ENCODE assay signal across 35 cellular contexts in the genomic region with DNA sequence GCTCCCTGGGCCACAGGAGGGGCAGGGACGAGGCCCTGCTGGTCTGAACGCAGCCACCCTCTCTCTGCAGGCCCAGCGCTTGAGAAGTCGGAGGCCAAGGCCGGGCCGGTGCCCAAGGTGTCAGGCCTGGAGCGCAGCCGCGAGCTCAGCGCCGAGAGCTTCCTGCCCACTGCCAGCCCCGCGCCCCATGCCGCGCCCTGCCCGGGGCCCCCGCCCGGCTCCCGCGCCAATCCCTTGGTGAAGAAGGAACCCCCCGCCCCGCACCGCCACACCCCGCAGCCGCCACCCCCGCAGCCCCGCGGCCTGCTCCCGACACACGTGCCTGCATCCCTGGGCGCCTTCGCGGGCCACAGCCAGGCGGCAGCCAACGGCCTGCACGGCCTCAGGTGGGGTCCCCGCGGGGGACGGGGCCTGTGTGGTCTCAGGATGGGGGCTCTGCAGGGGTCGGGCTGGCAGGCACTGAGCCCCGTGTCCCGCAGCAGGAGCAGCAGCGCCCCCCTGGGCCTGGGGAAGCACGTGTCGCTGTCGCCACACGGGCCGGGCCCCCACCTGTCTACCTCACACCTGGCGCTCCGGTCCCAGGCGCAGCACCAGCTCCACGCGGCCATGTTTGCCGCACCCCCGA. TPM values are rescaled to one million over a fixed set of nuclear protein-coding genes. Genes with fewer than 3 reads are reported as not detected.
"Had no signal": no experiment of that assay in that cellular context is flagged by ENCODE, and none has a peak within 500 bp of the region (broad histone marks: within the 10 kb centered on the region; RNA-seq: fewer than 3 reads in every experiment).

No MANE protein-coding gene starts in this region.

- ATAC-seq: naive thymus-derived CD4-positive, alpha-beta T cell; natural killer cell treated with Interleukin-12 subunit alpha and Interleukin-12 subunit beta and Interleukin-15 and Interleukin-18, amount 100 ng/mL, for 72 hours; right lobe of liver had no signal

- H3K27ac ChIP-seq: left ventricle myocardium inferior, ovary, right atrium auricular region, right lobe of liver, testis, thyroid gland, transverse colon, upper lobe of left lung, vagina had no signal

- DNase-seq: hypothalamus; kidney; left ventricle myocardium inferior; mesendoderm; naive thymus-derived CD4-positive, alpha-beta T cell; ovary; right lobe of liver; stimulated activated CD4-positive, alpha-beta T cell treated with anti-CD3 and anti-CD28 coated beads, Interleukin-1b, Interleukin-23, amount 100 ng/mL, for 48 hours; stimulated activated CD4-positive, alpha-beta T cell treated with anti-CD3 and anti-CD28 coated beads, Interleukin-2, amount 100 ng/mL, for 48 hours; stimulated activated CD4-positive, alpha-beta T cell treated with anti-CD3 and anti-CD28 coated beads, Interleukin-4, amount 100 ng/mL, for 4 hours; stimulated activated CD8-positive, alpha-beta memory T cell treated with anti-CD3 and anti-CD28 coated beads, Interleukin-4, amount 100 ng/mL, for 48 hours; stimulated activated naive B cell treated with anti-CD40 and anti-IgM and Interleukin-4, amounts not matched to agents 10 μg/mL and 1 μg/mL and 100 μg/mL, for 72 hours; testis; thyroid gland; transverse colon had no signal

- H3K4me1 ChIP-seq: left ventricle myocardium inferior, right atrium auricular region, right lobe of liver, thyroid gland, transverse colon, vagina had no signal

- H3K27ac Mint-ChIP-seq: mesothelial cell of epicardium; naive thymus-derived CD4-positive, alpha-beta T cell; natural killer cell treated with Interleukin-12 subunit alpha and Interleukin-12 subunit beta and Interleukin-15 and Interleukin-18, amount 100 ng/mL, for 72 hours; progenitor cell of endocrine pancreas; stimulated activated naive B cell treated with anti-CD40 and anti-IgM and Interleukin-4, amounts not matched to agents 10 μg/mL and 1 μg/mL and 100 μg/mL, for 72 hours; stimulated activated naive CD8-positive, alpha-beta T cell treated with anti-CD3 and anti-CD28 coated beads, Interleukin-15, Interleukin-2, amounts not matched to agents 100 ng/mL and 50 ng/mL, for 24 hours had no signal

- H3K27me3 Mint-ChIP-seq: naive thymus-derived CD4-positive, alpha-beta T cell; natural killer cell treated with Interleukin-12 subunit alpha and Interleukin-12 subunit beta and Interleukin-15 and Interleukin-18, amount 100 ng/mL, for 72 hours; progenitor cell of endocrine pancreas; stimulated activated naive B cell treated with anti-CD40 and anti-IgM and Interleukin-4, amounts not matched to agents 10 μg/mL and 1 μg/mL and 100 μg/mL, for 72 hours; stimulated activated naive CD8-positive, alpha-beta T cell treated with anti-CD3 and anti-CD28 coated beads, Interleukin-15, Interleukin-2, amounts not matched to agents 100 ng/mL and 50 ng/mL, for 24 hours had no signal

- H3K4me2 ChIP-seq: smooth muscle cell had no signal

- FAIRE-seq: islet of Langerhans, kidney had no signal

- H3K9me3 Mint-ChIP-seq: immature natural killer cell; mesothelial cell of epicardium; natural killer cell treated with Interleukin-12 subunit alpha and Interleukin-12 subunit beta and Interleukin-15 and Interleukin-18, amount 100 ng/mL, for 72 hours; stimulated activated naive B cell treated with anti-CD40 and anti-IgM and Interleukin-4, amounts not matched to agents 10 μg/mL and 1 μg/mL and 100 μg/mL, for 72 hours; stimulated activated naive CD8-positive, alpha-beta T cell treated with anti-CD3 and anti-CD28 coated beads, Interleukin-15, Interleukin-2, amounts not matched to agents 100 ng/mL and 50 ng/mL, for 24 hours had no signal

- H3K4me3 ChIP-seq: left ventricle myocardium inferior, lung, ovary, right atrium auricular region, right lobe of liver, smooth muscle cell, testis, thyroid gland, transverse colon, upper lobe of left lung, vagina had no signal

- H3K36me3 Mint-ChIP-seq: natural killer cell treated with Interleukin-12 subunit alpha and Interleukin-12 subunit beta and Interleukin-15 and Interleukin-18, amount 100 ng/mL, for 72 hours had no signal

- H3K27me3 ChIP-seq: ovary, right atrium auricular region, right lobe of liver, testis, thyroid gland, transverse colon, upper lobe of left lung, vagina had no signal

- H3K9me3 ChIP-seq: left ventricle myocardium inferior, ovary, right atrium auricular region, right lobe of liver, testis, thyroid gland, transverse colon, upper lobe of left lung, vagina had no signal

- H3K4me3 Mint-ChIP-seq: immature natural killer cell; mesothelial cell of epicardium; naive thymus-derived CD4-positive, alpha-beta T cell; natural killer cell treated with Interleukin-12 subunit alpha and Interleukin-12 subunit beta and Interleukin-15 and Interleukin-18, amount 100 ng/mL, for 72 hours; stimulated activated naive B cell treated with anti-CD40 and anti-IgM and Interleukin-4, amounts not matched to agents 10 μg/mL and 1 μg/mL and 100 μg/mL, for 72 hours; stimulated activated naive CD8-positive, alpha-beta T cell treated with anti-CD3 and anti-CD28 coated beads, Interleukin-15, Interleukin-2, amounts not matched to agents 100 ng/mL and 50 ng/mL, for 24 hours had no signal

- H3K36me3 ChIP-seq: ovary, transverse colon had no signal

RNA-seq across cellular contexts. Expression of a gene that starts 40.4 kb away (rescaled TPM):
- total RNA-seq: left ventricle myocardium inferior; lower leg skin; mesothelial cell of epicardium; mononuclear cell; myocyte; naive thymus-derived CD4-positive, alpha-beta T cell; natural killer cell treated with Interleukin-12 subunit alpha and Interleukin-12 subunit beta and Interleukin-15 and Interleukin-18, amount 100 ng/mL, for 72 hours; omental fat pad; progenitor cell of endocrine pancreas; pulmonary artery endothelial cell; right atrium auricular region; smooth muscle cell; transverse colon; urinary bladder; vagina had no signal
- polyA plus RNA-seq: immature natural killer cell; naive thymus-derived CD4-positive, alpha-beta T cell; neural cell; smooth muscle cell had no signal

RNA-seq across cellular contexts. Expression of a gene that starts 48.6 kb away (rescaled TPM):
- total RNA-seq: left ventricle myocardium inferior; lower leg skin; myocyte; natural killer cell treated with Interleukin-12 subunit alpha and Interleukin-12 subunit beta and Interleukin-15 and Interleukin-18, amount 100 ng/mL, for 72 hours; pulmonary artery endothelial cell; renal cortical epithelial cell; right atrium auricular region; right lobe of liver; skeletal muscle tissue; smooth muscle cell; urinary bladder; vagina had no signal
- polyA plus RNA-seq: immature natural killer cell; naive thymus-derived CD4-positive, alpha-beta T cell; neural cell; smooth muscle cell had no signal
